In the genomic region with DNA sequence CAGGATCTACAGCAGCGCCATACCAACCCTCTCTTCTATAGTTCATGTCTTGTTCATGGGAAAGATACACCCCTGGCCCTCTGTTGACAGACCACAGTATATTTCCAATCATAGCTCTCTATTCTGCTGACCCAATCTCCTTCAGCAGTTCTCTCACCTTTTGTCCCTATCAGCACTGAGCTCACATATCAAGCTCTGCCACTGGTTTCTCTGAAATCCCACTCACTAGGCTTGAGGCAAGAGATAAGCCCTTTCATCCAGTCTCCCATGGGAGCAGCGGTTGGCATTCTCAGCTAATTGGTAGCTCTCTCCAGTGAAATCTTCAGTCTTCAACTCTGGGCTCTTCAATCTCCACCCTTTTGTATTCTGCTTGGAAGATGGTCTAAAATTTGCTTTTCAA, we compare ENCODE assay signal across 27 cellular contexts.
A peak's percentile ranks its signal among the peaks of the same experiment; 100 is the strongest.
DNase-seq lines count a peak whose midpoint lies in the region; ATAC-seq and TF ChIP-seq lines count a peak whose summit lies in the region.
"Had no signal": no experiment of that assay in that cellular context is flagged by ENCODE, and none has a peak within 500 bp of the region (broad histone marks: within the 10 kb centered on the region; RNA-seq: fewer than 3 reads in every experiment).

No MANE protein-coding gene starts in this region.

- H3K9me3 ChIP-seq in endodermal cell (ENCODE audit: control insufficient read depth, low read length) = peaks cover 8% of the 10 kb centered on the region
- H3K9me3 ChIP-seq: psoas muscle, tibial nerve had no signal

- H3K27me3 Mint-ChIP-seq in endodermal cell (ENCODE audit: insufficient read depth) = no peaks in the 10 kb centered on the region
- no peaks in the 10 kb centered on the region for H3K27me3 Mint-ChIP-seq in neural crest cell (ENCODE audit: low read depth)
- peaks cover 0 to 1% (median 0%) of the 10 kb centered on the region in 3 donors for H3K27me3 Mint-ChIP-seq in immature natural killer cell (ENCODE audit: low read depth in 3 of 3)
- H3K27me3 Mint-ChIP-seq: B cell; CD4-positive, alpha-beta memory T cell; IgD-negative memory B cell; memory B cell had no signal

- TF ChIP-seq CTCF in endodermal cell (conservative IDR thresholded peaks at IDR 0.05) (no peak), neural crest cell (conservative IDR thresholded peaks at IDR 0.05) (no peak)

- no peaks in the 10 kb centered on the region for H3K27me3 ChIP-seq in endodermal cell (ENCODE audit: control insufficient read depth, insufficient read depth, low read length, poor library complexity, severe bottlenecking)
- H3K27me3 ChIP-seq: tibial nerve had no signal

- H3K27ac Mint-ChIP-seq in endodermal cell (peak overlapping the region; percentile 9), neural crest cell (ENCODE audit: unreplicated experiment) (peak overlapping the region; percentile 29), immature natural killer cell (no peak overlapping the region)
- H3K27ac Mint-ChIP-seq: activated T-helper 2 cell treated with anti-CD3 and anti-CD28 coated beads, Interferon-gamma antibody, Interleukin-2, Interleukin-4, amounts not matched to agents 10 μg/mL and 5 μg/mL and 100 μg/mL, durations not matched to agents 14 hours and 24 hours and 36 hours; B cell; CD4-positive, alpha-beta memory T cell; HFFc6; IgD-negative memory B cell; memory B cell had no signal

- no peak overlapping the region for H3K9ac ChIP-seq in endodermal cell (ENCODE audit: extremely low read depth, low read length, poor library complexity, severe bottlenecking)

- DNase-seq in Daoy (ENCODE audit: low read depth) = peak; percentile 3
- DNase-seq in NCI-H82 treated with DMSO at 0.1 percent for 48 hours (lab: John Stamatoyannopoulos, UW; ENCODE audit: unreplicated experiment) = peak; percentile 19
- DNase-seq in endodermal cell = peak; percentile 46
- DNase-seq in neural crest cell (ENCODE audit: low read depth, low spot score) = no peak
- no peak for DNase-seq in immature natural killer cell
- no peak for DNase-seq in epidermal melanocyte (ENCODE audit: insufficient read length, low spot score)
- no peak for DNase-seq in NCI-H1092 treated with DMSO at 0.1 percent for 48 hours (lab: John Stamatoyannopoulos, UW)
- DNase-seq: activated CD4-positive, alpha-beta T cell treated with anti-CD3 and anti-CD28 coated beads for 4 hours; activated naive CD4-positive, alpha-beta T cell treated with anti-CD3 and anti-CD28 coated beads, Interleukin-2, amount 50 U/mL, for 16 hours; CD4-positive, alpha-beta memory T cell; GOT3; HFFc6; NCI-H1694 treated with DMSO at 0.1 percent for 48 hours; NCI-H2171 treated with DMSO at 0.1 percent for 48 hours; psoas muscle; SHP77 treated with DMSO at 0.1 percent for 48 hours; stimulated activated CD4-positive, alpha-beta T cell treated with anti-CD3 and anti-CD28 coated beads, Interleukin-4, amount 100 ng/mL, for 4 hours; T-helper 9 cell; WERI-Rb-1 had no signal

- ATAC-seq in HG03378 (IDR thresholded peaks at IDR 0.05; ENCODE audit: unreplicated experiment) = no peak
- ATAC-seq: left lobe of liver, psoas muscle, sciatic nerve had no signal

- H3K36me3 Mint-ChIP-seq in endodermal cell (ENCODE audit: low read depth) = no peaks in the 10 kb centered on the region
- peaks cover 3% of the 10 kb centered on the region for H3K36me3 Mint-ChIP-seq in neural crest cell (ENCODE audit: low read depth)
- no peaks in the 10 kb centered on the region for H3K36me3 Mint-ChIP-seq in immature natural killer cell
- H3K36me3 Mint-ChIP-seq: CD4-positive, alpha-beta memory T cell; memory B cell had no signal

- H3K27ac ChIP-seq in endodermal cell (ENCODE audit: low read depth, low read length) = no peak overlapping the region
- H3K27ac ChIP-seq: psoas muscle, tibial nerve, WERI-Rb-1 had no signal

- no peak overlapping the region for H3K4me3 ChIP-seq in endodermal cell (ENCODE audit: low read length)
- H3K4me3 ChIP-seq: psoas muscle, tibial nerve had no signal

- H3K9me3 Mint-ChIP-seq in endodermal cell (peaks cover 8% of the 10 kb centered on the region), neural crest cell (peaks cover 3% of the 10 kb centered on the region), immature natural killer cell (peaks cover 0 to 24% (median 6%) of the 10 kb centered on the region in 6 donors)
- H3K9me3 Mint-ChIP-seq: activated T-helper 2 cell treated with anti-CD3 and anti-CD28 coated beads, Interferon-gamma antibody, Interleukin-2, Interleukin-4, amounts not matched to agents 10 μg/mL and 5 μg/mL and 100 μg/mL, durations not matched to agents 14 hours and 24 hours and 36 hours; HFFc6; memory B cell had no signal

- H3K4me3 Mint-ChIP-seq in endodermal cell (no peak overlapping the region), neural crest cell (no peak overlapping the region), immature natural killer cell (no peak overlapping the region)
- H3K4me3 Mint-ChIP-seq: B cell; CD4-positive, alpha-beta memory T cell; HFFc6; IgD-negative memory B cell; memory B cell had no signal

- peaks cover 3% of the 10 kb centered on the region for H3K4me1 ChIP-seq in endodermal cell (ENCODE audit: control insufficient read depth, insufficient read depth, low read length)
- H3K4me1 ChIP-seq: psoas muscle, tibial nerve had no signal

- H3K4me1 Mint-ChIP-seq in endodermal cell (peaks cover 10% of the 10 kb centered on the region), neural crest cell (peaks cover 4% of the 10 kb centered on the region), immature natural killer cell (no peaks in the 10 kb centered on the region)
- H3K4me1 Mint-ChIP-seq: B cell; CD4-positive, alpha-beta memory T cell; IgD-negative memory B cell; memory B cell had no signal

- H3K36me3 ChIP-seq in endodermal cell (ENCODE audit: control insufficient read depth, insufficient read depth, low read length) = no peaks in the 10 kb centered on the region
- H3K36me3 ChIP-seq: tibial nerve, WERI-Rb-1 had no signal

- 84 to 86% methylated on average over 2 of the region's 2 CpGs for WGBS in endodermal cell (ENCODE audit: insufficient coverage in 1 of 2, insufficient read length in 1 of 2), 2 experiments

Comparison
In these comparisons a context has a peak if more than half of its experiments do, and no peak if none do; other contexts are left out.
1. DNase-seq: peak in Daoy (single experiment), NCI-H82 treated with DMSO at 0.1 percent for 48 hours (single experiment) and endodermal cell (single experiment); none in neural crest cell (single experiment), immature natural killer cell (0 of 3), epidermal melanocyte (single experiment) and NCI-H1092 treated with DMSO at 0.1 percent for 48 hours (single experiment).
2. H3K27ac Mint-ChIP-seq: peak in endodermal cell (single experiment) and neural crest cell (single experiment); none in immature natural killer cell (0 of 6).